ENCODE assay signal across 1 cellular context in the genomic region with DNA sequence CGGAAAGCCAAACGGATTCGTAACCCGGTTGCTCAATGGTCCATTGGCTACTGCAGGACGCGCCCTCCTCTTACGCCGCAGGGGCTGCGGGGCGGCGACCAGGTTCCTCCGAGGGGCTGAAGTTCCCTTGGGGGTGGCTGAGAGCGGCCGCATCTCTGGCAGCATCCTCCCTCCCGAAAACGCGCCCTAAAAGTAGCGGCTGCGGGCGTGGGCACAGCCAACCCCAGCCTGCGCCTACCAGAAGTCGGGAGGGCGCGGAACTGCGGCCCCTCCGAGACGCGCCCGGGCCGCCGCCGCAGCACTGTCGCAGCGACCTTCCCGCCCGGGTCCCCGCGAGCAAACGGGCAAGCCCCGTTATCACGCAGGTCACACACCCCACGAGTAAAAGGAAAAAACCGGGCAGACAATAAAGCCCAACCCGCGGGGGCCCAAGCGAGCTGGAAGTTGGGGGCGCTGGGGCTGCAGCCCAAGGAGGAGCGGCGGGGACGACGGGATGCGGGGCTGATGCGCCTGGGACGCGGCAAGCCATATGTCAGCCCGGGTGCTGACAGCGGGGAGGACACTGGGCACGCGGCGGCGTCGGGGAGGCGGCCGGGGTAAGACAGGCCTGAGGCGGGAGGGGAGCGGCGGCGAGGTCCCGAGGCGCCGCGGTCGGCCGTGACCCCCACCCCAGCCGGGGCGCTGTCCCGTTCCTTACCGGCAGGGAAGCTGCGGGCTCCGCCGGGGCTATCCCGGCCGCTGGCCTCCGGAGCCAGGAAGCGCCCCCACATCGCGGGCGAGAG.
TF ChIP-seq lines count a peak whose summit lies in the region.

No MANE protein-coding gene starts in this region.

TF ChIP-seq in K562, 482 proteins besides CTCF, POLR2A, EP300 and RAD21 (continued from another document):
- TF ChIP-seq, protein P1, sequence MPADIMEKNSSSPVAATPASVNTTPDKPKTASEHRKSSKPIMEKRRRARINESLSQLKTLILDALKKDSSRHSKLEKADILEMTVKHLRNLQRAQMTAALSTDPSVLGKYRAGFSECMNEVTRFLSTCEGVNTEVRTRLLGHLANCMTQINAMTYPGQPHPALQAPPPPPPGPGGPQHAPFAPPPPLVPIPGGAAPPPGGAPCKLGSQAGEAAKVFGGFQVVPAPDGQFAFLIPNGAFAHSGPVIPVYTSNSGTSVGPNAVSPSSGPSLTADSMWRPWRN (IDR thresholded peaks at IDR 0.05; ENCODE audit: low read depth), result peak; percentile 85
- TF ChIP-seq STAG1 (CRISPR knock-in tag; IDR thresholded peaks at IDR 0.05; ENCODE audit: borderline replicate concordance), result no peak
- TF ChIP-seq HDGF (IDR thresholded peaks at IDR 0.05), result no peak
- TF ChIP-seq ZNF224 (CRISPR knock-in tag; IDR thresholded peaks at IDR 0.05), result 0 out of 2 replicates have a peak, but pooled peaks have one; percentile 13
- TF ChIP-seq MEIS2 (IDR thresholded peaks at IDR 0.05; ENCODE audit: partially characterized antibody), result peak; percentile 90
- no peak for TF ChIP-seq SNIP1 (IDR thresholded peaks at IDR 0.05; ENCODE audit: low read depth)
- TF ChIP-seq SMAD4 (CRISPR knock-in tag; conservative IDR thresholded peaks at IDR 0.05), result peak; percentile 91
- no peak for TF ChIP-seq ZC3H4 (CRISPR knock-in tag; IDR thresholded peaks at IDR 0.05; ENCODE audit: borderline replicate concordance)
- TF ChIP-seq NBN (IDR thresholded peaks at IDR 0.05; ENCODE audit: low read depth), result no peak
- TF ChIP-seq CTBP1 (IDR thresholded peaks at IDR 0.05; ENCODE audit: borderline replicate concordance), result peak; percentile 72; the same call in 1 of the 2 replicates
- TF ChIP-seq CEBPG (CRISPR knock-in tag; IDR thresholded peaks at IDR 0.05), result peak; percentile 41; the same call in 1 of the 2 replicates
- peak; percentile 43; a peak in 2 of 4 replicates for TF ChIP-seq CEBPG (tag; conservative IDR thresholded peaks at IDR 0.05 in 1 of 2, IDR thresholded peaks at IDR 0.05 in 1 of 2)
- TF ChIP-seq, protein P2, sequence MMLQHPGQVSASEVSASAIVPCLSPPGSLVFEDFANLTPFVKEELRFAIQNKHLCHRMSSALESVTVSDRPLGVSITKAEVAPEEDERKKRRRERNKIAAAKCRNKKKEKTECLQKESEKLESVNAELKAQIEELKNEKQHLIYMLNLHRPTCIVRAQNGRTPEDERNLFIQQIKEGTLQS (IDR thresholded peaks at IDR 0.05), result no peak
- TF ChIP-seq, protein P2 (CRISPR knock-in tag; conservative IDR thresholded peaks at IDR 0.05), result no peak
- no peak for TF ChIP-seq CSDE1 (IDR thresholded peaks at IDR 0.05)
